In the genomic region with DNA sequence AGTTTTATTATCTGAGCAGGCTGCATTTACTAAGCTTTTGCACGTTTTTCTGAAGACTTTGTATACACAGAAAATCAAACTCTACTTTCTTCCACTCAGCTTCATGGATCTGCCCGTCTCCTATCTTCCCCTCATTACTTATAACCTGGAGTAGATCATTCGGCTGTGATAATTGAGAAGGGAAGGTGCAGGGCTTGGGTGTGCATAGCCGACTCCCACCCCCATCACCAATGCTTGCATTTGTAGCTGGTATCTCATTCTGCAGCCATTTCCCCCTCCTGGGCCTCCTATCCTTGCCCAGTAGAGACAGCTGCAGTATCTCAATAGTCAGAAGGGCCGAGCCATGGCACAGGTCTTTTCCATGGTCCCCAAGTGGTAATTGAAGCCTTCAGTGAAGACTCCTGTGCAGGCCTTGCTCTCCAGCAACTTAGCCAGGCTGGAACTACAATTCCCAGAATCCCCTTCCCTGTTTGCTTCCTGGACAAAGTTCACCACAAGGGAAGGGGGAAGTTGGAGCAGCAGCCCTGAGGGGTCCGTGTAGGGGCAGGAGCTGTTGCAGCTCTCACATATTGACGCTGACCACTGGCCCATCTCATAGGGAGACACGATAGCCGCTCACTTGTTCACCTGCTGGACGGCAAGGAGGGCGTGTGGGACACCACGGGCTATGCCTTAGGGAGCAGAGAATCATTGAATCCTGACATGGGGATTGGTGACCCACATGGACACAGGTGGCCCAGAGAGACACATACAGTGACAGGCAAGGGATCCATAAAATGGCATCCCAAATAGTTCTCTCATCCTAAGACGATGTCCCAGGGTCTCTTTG, we compare ENCODE assay signal across 9 cellular contexts. TPM values are rescaled to one million over a fixed set of nuclear protein-coding genes. Genes with fewer than 3 reads are reported as not detected.
DNase-seq lines count a peak whose midpoint lies in the region; ATAC-seq and TF ChIP-seq lines count a peak whose summit lies in the region.
"Had no signal": no experiment of that assay in that cellular context is flagged by ENCODE, and none has a peak within 500 bp of the region (broad histone marks: within the 10 kb centered on the region; RNA-seq: fewer than 3 reads in every experiment).

No MANE protein-coding gene starts in this region.

- in situ Hi-C loops in transverse colon (cut with MboI; ENCODE audit: low pct_ligation_motif_present in 1 of 4, low pct_unique_long_range_greater_than_20kb in 1 of 4, low sequenced_read_pairs in 3 of 4), result loop anchor here in 2 of 4 donors (25.0 kb wide), 2 partner anchors 202 to 327 kb away; partner anchors contain the start of gene FPR3 (in 1 of the 2)

- H3K9me2 ChIP-seq in HCT116 (ENCODE audit: insufficient read depth), result no peaks in the 10 kb centered on the region

- TF ChIP-seq POLR2A in HCT116 (IDR thresholded peaks at IDR 0.05; ENCODE audit: borderline replicate concordance, extremely low read depth, insufficient read depth, insufficient read length) (no peak), transverse colon (IDR thresholded peaks at IDR 0.05) (no peak)

- POLR2A ChIA-PET in HCT116 (lab: Charles Lee), result no interaction called here

- H3K4me1 ChIP-seq in HCT116 (ENCODE audit: control insufficient read depth in 1 of 2, insufficient read depth in 2 of 2, low read length in 2 of 2) (no peaks in the 10 kb centered on the region), NT2/D1 (ENCODE audit: insufficient read depth, insufficient read length) (no peaks in the 10 kb centered on the region), skeletal muscle satellite cell (ENCODE audit: control insufficient read depth, insufficient read depth, low read length) (no peaks in the 10 kb centered on the region), transverse colon (no peaks in the 10 kb centered on the region)
- H3K4me1 ChIP-seq: gastroesophageal sphincter had no signal

- RAD21 ChIA-PET in HCT116 (lab: Charles Lee; ENCODE audit: low non-redundant PET in 1 of 2, low total read pairs in 2 of 2, uncharacterized antibody in 2 of 2, unreplicated experiment in 2 of 2), result no interaction called here

- H3K9me3 ChIP-seq in HCT116 (ENCODE audit: control insufficient read depth in 1 of 2, insufficient read depth in 1 of 2, low read depth in 1 of 2, low read length in 2 of 2), result no peaks in the 10 kb centered on the region
- no peaks in the 10 kb centered on the region for H3K9me3 ChIP-seq in NT2/D1 (ENCODE audit: insufficient read depth, low read length)
- no peaks in the 10 kb centered on the region for H3K9me3 ChIP-seq in skeletal muscle satellite cell (replicated peaks; ENCODE audit: low read length)
- H3K9me3 ChIP-seq in transverse colon, result no peaks in the 10 kb centered on the region
- H3K9me3 ChIP-seq: gastroesophageal sphincter had no signal

- H3K27me3 ChIP-seq in HCT116 (ENCODE audit: insufficient read depth, low read length) (0 out of 2 replicates have a peak, but pooled peaks cover 3% of the 10 kb centered on the region), NT2/D1 (ENCODE audit: insufficient read depth, insufficient read length) (peaks cover 10% of the 10 kb centered on the region), skeletal muscle satellite cell (ENCODE audit: control insufficient read depth, insufficient read depth, low read length) (no peaks in the 10 kb centered on the region), transverse colon (peaks cover 24% of the 10 kb centered on the region)

- H4K20me1 ChIP-seq in HCT116 (ENCODE audit: insufficient read depth), result no peaks in the 10 kb centered on the region

- H3K4me3 ChIP-seq in HCT116 (replicated peaks in 1 of 2; ENCODE audit: low read depth in 1 of 2, low read length in 2 of 2), result no peak overlapping the region
- peak overlapping the region; percentile 47 for H3K4me3 ChIP-seq in NT2/D1 (ENCODE audit: insufficient read length, low read depth)
- peak overlapping the region; percentile 38 for H3K4me3 ChIP-seq in fibroblast of villous mesenchyme (ENCODE audit: low read depth, low read length)
- peak overlapping the region; percentile 42 for H3K4me3 ChIP-seq in skeletal muscle satellite cell (ENCODE audit: low read length)
- H3K4me3 ChIP-seq in transverse colon, result no peak overlapping the region

- 60 to 76% methylated on average over 1 to 12 of the region's 13 CpGs for WGBS in transverse colon (ENCODE audit: low coverage in 1 of 2), 2 donors

- peak; percentile 86 for ATAC-seq in HCT116
- ATAC-seq in GM21786 (IDR thresholded peaks at IDR 0.05; ENCODE audit: unreplicated experiment), result no peak
- ATAC-seq: gastroesophageal sphincter had no signal

- TF ChIP-seq CTCF in HCT116 (IDR thresholded peaks at IDR 0.05 in 2 of 3, conservative IDR thresholded peaks at IDR 0.05 in 1 of 3; ENCODE audit: borderline replicate concordance in 1 of 3, insufficient read depth in 1 of 3, low read depth in 2 of 3, low read length in 2 of 3) (no peak), fibroblast of villous mesenchyme (IDR thresholded peaks at IDR 0.05; ENCODE audit: insufficient read depth, low read depth, low read length) (no peak), transverse colon (IDR thresholded peaks at IDR 0.05) (no peak)

- no peaks in the 10 kb centered on the region for H3K79me2 ChIP-seq in HCT116 (ENCODE audit: insufficient read depth, low read length)

- no peak for DNase-seq in HCT116 (ENCODE audit: low read depth, low spot score)
- peak; percentile 9 for DNase-seq in NT2/D1 (ENCODE audit: low read depth, low spot score)
- DNase-seq in fibroblast of villous mesenchyme (ENCODE audit: low read depth), result peak; percentile 2
- no peak for DNase-seq in activated T-cell treated with anti-CD3 and anti-CD28 coated beads, Interleukin-2, amount 50 U/mL, for 48 hours
- no peak for DNase-seq in transverse colon
- DNase-seq: stimulated activated CD4-positive, alpha-beta T cell treated with anti-CD3 and anti-CD28 coated beads, Interleukin-15, amount 100 ng/mL, for 24 hours had no signal

- no TSS peak for BruUV-seq in HCT116 (replicated peaks; lab: Mats Ljungman, UMichigan)

- H3K9ac ChIP-seq in HCT116 (ENCODE audit: low read length) (no peak overlapping the region), NT2/D1 (ENCODE audit: insufficient read length, low read depth) (peak overlapping the region; percentile 61), skeletal muscle satellite cell (ENCODE audit: low read depth, low read length) (no peak overlapping the region)

- CTCF ChIA-PET in HCT116 (lab: Charles Lee), result interaction anchor here (1.3 kb wide), 1 partner anchor 13 kb away, joined by 6 read pairs; no protein-coding TSS in a partner anchor

- TF ChIP-seq RAD21 in HCT116 (IDR thresholded peaks at IDR 0.05; ENCODE audit: low read depth), result no peak

- peak overlapping the region; percentile 34; the same call in 1 of the 2 replicates for H3K4me2 ChIP-seq in HCT116 (ENCODE audit: low read length)
- H3K4me2 ChIP-seq in skeletal muscle satellite cell (ENCODE audit: low read length), result peak overlapping the region; percentile 20

- intact Hi-C loops in HCT116 (cut with micrococcal nuclease), result no loop called here
- intact Hi-C loops in transverse colon (cut with DNase I; ENCODE audit: low total_unique reads), result no loop called here

- no peak for TF ChIP-seq EP300 in transverse colon (IDR thresholded peaks at IDR 0.05; ENCODE audit: low read depth)

- H3K36me3 ChIP-seq in HCT116 (ENCODE audit: control insufficient read depth in 1 of 2, insufficient read depth in 2 of 2, low read length in 2 of 2) (no peaks in the 10 kb centered on the region), NT2/D1 (ENCODE audit: insufficient read depth, insufficient read length, low read length) (no peaks in the 10 kb centered on the region), skeletal muscle satellite cell (ENCODE audit: insufficient read depth, low read length) (no peaks in the 10 kb centered on the region), transverse colon (no peaks in the 10 kb centered on the region)
- H3K36me3 ChIP-seq: gastroesophageal sphincter had no signal

- no peak overlapping the region for H3K27ac ChIP-seq in HCT116 (ENCODE audit: low read depth, low read length)
- H3K27ac ChIP-seq in transverse colon, result no peak overlapping the region

- no peak overlapping the region for H2AFZ ChIP-seq in HCT116 (ENCODE audit: low read depth, low read length, poor library complexity, severe bottlenecking)

RNA-seq across cellular contexts. Expression of gene SIGLEC8, which starts 2.1 kb away (rescaled TPM):
- total RNA-seq in HCT116 (2021; ENCODE audit: unreplicated experiment) (not detected), fibroblast of villous mesenchyme (not detected in 2 replicates), transverse colon (1 to 10 TPM in 1 of 4 donors, under 1 TPM in 1, not detected in 2; 0.27 to 1.3 TPM)
- not detected in 2 replicates for polyA plus RNA-seq in HCT116 (2012)
- total RNA-seq in skeletal muscle satellite cell (2012; rRNA removed), result not detected in 2 replicates

RNA-seq across cellular contexts. Expression of gene CEACAM18, which starts 18.0 kb away (rescaled TPM):
- total RNA-seq in HCT116 (2021; ENCODE audit: unreplicated experiment) (not detected), fibroblast of villous mesenchyme (not detected in 2 replicates), transverse colon (not detected)
- not detected in 2 replicates for polyA plus RNA-seq in HCT116 (2012)
- not detected in 2 replicates for total RNA-seq in skeletal muscle satellite cell (2012; rRNA removed)
- total RNA-seq: gastroesophageal sphincter had no signal

RNA-seq across cellular contexts. Expression of gene SIGLEC12, which starts 41.2 kb away (rescaled TPM):
- total RNA-seq in HCT116 (2021; ENCODE audit: unreplicated experiment) (not detected), fibroblast of villous mesenchyme (not detected in 2 replicates), transverse colon (under 1 TPM in 2 of 4 donors, not detected in 2; 0.41 to 0.48 TPM)
- not detected in 2 replicates for polyA plus RNA-seq in HCT116 (2012)
- total RNA-seq in skeletal muscle satellite cell (2012; rRNA removed), result not detected in 2 replicates

RNA-seq across cellular contexts. Expression of gene SIGLEC10, which starts 42.9 kb away (rescaled TPM):
- total RNA-seq in HCT116 (2021; ENCODE audit: unreplicated experiment) (not detected), fibroblast of villous mesenchyme (not detected in 2 replicates), transverse colon (10 to 100 TPM in 1 of 4 donors, 1 to 10 TPM in 2, not detected in 1; 3.7 to 15.7 (median 4.9) TPM)
- polyA plus RNA-seq in HCT116 (2012), result 0.13 and 0.21 TPM in 2 replicates
- 0.22 TPM in 1 of 2 replicates, not detected in the other for total RNA-seq in skeletal muscle satellite cell (2012; rRNA removed)

Comparison
In these comparisons a context has a peak if more than half of its experiments do, and no peak if none do; other contexts are left out.
1. DNase-seq: peak in NT2/D1 (single experiment) and fibroblast of villous mesenchyme (single experiment); none in HCT116 (single experiment), activated T-cell treated with anti-CD3 and anti-CD28 coated beads, Interleukin-2, amount 50 U/mL, for 48 hours (0 of 2) and transverse colon (single experiment).
2. H3K4me3 ChIP-seq: peak in NT2/D1 (single experiment), fibroblast of villous mesenchyme (single experiment) and skeletal muscle satellite cell (single experiment); none in HCT116 (0 of 2) and transverse colon (0 of 4).